In the genomic region with DNA sequence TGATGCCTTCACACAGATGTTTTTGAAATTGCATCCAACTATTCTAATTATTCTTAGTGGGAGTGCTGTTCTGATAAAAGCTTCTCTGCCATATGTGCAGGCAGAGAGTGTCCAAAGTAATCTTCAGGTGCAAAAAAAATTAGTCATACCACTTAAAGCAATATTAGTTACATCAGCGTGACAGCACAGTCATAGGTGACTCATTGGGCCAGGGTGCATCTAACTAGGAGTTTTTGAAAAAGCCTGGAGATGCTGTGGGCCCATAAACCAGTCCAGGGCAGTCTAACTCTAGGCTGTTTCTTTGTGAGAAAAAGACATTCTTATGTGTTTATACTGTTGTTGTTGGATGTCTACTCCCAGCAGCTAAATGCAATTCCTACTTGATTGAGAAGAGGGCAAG, we compare ENCODE assay signal across 12 cellular contexts. TPM values are rescaled to one million over a fixed set of nuclear protein-coding genes. Genes with fewer than 3 reads are reported as not detected.
DNase-seq lines count a peak whose midpoint lies in the region; ATAC-seq and TF ChIP-seq lines count a peak whose summit lies in the region.
"Had no signal": no experiment of that assay in that cellular context is flagged by ENCODE, and none has a peak within 500 bp of the region (broad histone marks: within the 10 kb centered on the region; RNA-seq: fewer than 3 reads in every experiment).

No MANE protein-coding gene starts in this region.

- TF ChIP-seq EP300 in gastroesophageal sphincter (IDR thresholded peaks at IDR 0.05): no peak

- no peaks in the 10 kb centered on the region for H3K27me3 Mint-ChIP-seq in stimulated activated naive B cell treated with anti-CD40 and anti-IgM and Interleukin-4, amounts not matched to agents 10 μg/mL and 1 μg/mL and 100 μg/mL, for 72 hours

- no peak for TF ChIP-seq CTCF in HFF-Myc (IDR thresholded peaks at IDR 0.05; ENCODE audit: low read depth, low read length, missing control alignments)
- TF ChIP-seq CTCF in gastroesophageal sphincter (IDR thresholded peaks at IDR 0.05): no peak

- peak; percentile 9 for DNase-seq in HFF-Myc (ENCODE audit: extremely low read depth, low read depth)
- DNase-seq in T1000 (lab: John Stamatoyannopoulos, UW): peak; percentile 67
- peak; percentile 44 for DNase-seq in stromal cell of bone marrow (ENCODE audit: low read depth)
- no peak for DNase-seq in stimulated activated naive B cell treated with anti-CD40 and anti-IgM and Interleukin-4, amounts not matched to agents 10 μg/mL and 1 μg/mL and 100 μg/mL, for 72 hours
- DNase-seq in COLO668 (lab: John Stamatoyannopoulos, UW; ENCODE audit: unreplicated experiment): no peak
- no peak for DNase-seq in NCI-H1105 treated with DMSO at 0.1 percent for 48 hours (lab: John Stamatoyannopoulos, UW)
- DNase-seq: activated T-cell treated with anti-CD3 and anti-CD28 coated beads, Interleukin-2, amount 50 U/mL, for 4 hours; esophagus squamous epithelium; lower lobe of right lung; right lobe of liver; WERI-Rb-1 had no signal

- no peaks in the 10 kb centered on the region for H3K9me3 ChIP-seq in gastroesophageal sphincter
- H3K9me3 ChIP-seq: esophagus squamous epithelium, lower lobe of right lung, right lobe of liver had no signal

- WGBS in gastroesophageal sphincter (ENCODE audit: low coverage in 1 of 2), 2 donors: 38 to 63% methylated on average over 1 of the region's 1 CpG

- H3K36me3 Mint-ChIP-seq in stimulated activated naive B cell treated with anti-CD40 and anti-IgM and Interleukin-4, amounts not matched to agents 10 μg/mL and 1 μg/mL and 100 μg/mL, for 72 hours: no peaks in the 10 kb centered on the region

- no peaks in the 10 kb centered on the region for H3K36me3 ChIP-seq in gastroesophageal sphincter
- H3K36me3 ChIP-seq: esophagus squamous epithelium, lower lobe of right lung, right lobe of liver, WERI-Rb-1 had no signal

- no peak for TF ChIP-seq POLR2A in gastroesophageal sphincter (IDR thresholded peaks at IDR 0.05)

- H3K9me3 Mint-ChIP-seq in stimulated activated naive B cell treated with anti-CD40 and anti-IgM and Interleukin-4, amounts not matched to agents 10 μg/mL and 1 μg/mL and 100 μg/mL, for 72 hours: peaks cover 0 to 2% of the 10 kb centered on the region in 2 donors

- no peaks in the 10 kb centered on the region for H3K4me1 Mint-ChIP-seq in stimulated activated naive B cell treated with anti-CD40 and anti-IgM and Interleukin-4, amounts not matched to agents 10 μg/mL and 1 μg/mL and 100 μg/mL, for 72 hours

- peak; percentile 41 for ATAC-seq in gastroesophageal sphincter
- no peak for ATAC-seq in stimulated activated naive B cell treated with anti-CD40 and anti-IgM and Interleukin-4, amounts not matched to agents 10 μg/mL and 1 μg/mL and 100 μg/mL, for 72 hours (replicated peaks)
- ATAC-seq: activated T-cell treated with anti-CD3 and anti-CD28 coated beads, Interleukin-2, amount 50 U/mL, for 4 hours; lower lobe of right lung had no signal

- peaks cover 0 to 2% (median 0%) of the 10 kb centered on the region in 3 donors for H3K4me1 ChIP-seq in gastroesophageal sphincter
- H3K4me1 ChIP-seq: esophagus squamous epithelium, lower lobe of right lung, right lobe of liver had no signal

- H3K4me3 Mint-ChIP-seq in stimulated activated naive B cell treated with anti-CD40 and anti-IgM and Interleukin-4, amounts not matched to agents 10 μg/mL and 1 μg/mL and 100 μg/mL, for 72 hours: no peak overlapping the region
- H3K4me3 Mint-ChIP-seq: activated T-cell treated with anti-CD3 and anti-CD28 coated beads, Interleukin-2, amount 50 U/mL, for 4 hours had no signal

- no peak overlapping the region for H3K27ac Mint-ChIP-seq in stimulated activated naive B cell treated with anti-CD40 and anti-IgM and Interleukin-4, amounts not matched to agents 10 μg/mL and 1 μg/mL and 100 μg/mL, for 72 hours

- no peak overlapping the region for H3K27ac ChIP-seq in gastroesophageal sphincter
- H3K27ac ChIP-seq: esophagus squamous epithelium, lower lobe of right lung, right lobe of liver, WERI-Rb-1 had no signal

- H3K27me3 ChIP-seq in gastroesophageal sphincter: no peaks in the 10 kb centered on the region
- H3K27me3 ChIP-seq: esophagus squamous epithelium, right lobe of liver had no signal

- H3K4me3 ChIP-seq in HFF-Myc (replicated peaks; ENCODE audit: low read depth, low read length): no peak overlapping the region
- H3K4me3 ChIP-seq in gastroesophageal sphincter: no peak overlapping the region
- H3K4me3 ChIP-seq: esophagus squamous epithelium, lower lobe of right lung, right lobe of liver had no signal

RNA-seq across cellular contexts. Expression of a gene that starts 33.0 kb away (rescaled TPM):
- total RNA-seq in gastroesophageal sphincter: 1 to 10 TPM; 1.7 to 9.2 (median 3.5) TPM

Comparison
In these comparisons a context has a peak if more than half of its experiments do, and no peak if none do; other contexts are left out.
1. DNase-seq: peak in HFF-Myc (single experiment), T1000 (single experiment) and stromal cell of bone marrow (single experiment); none in stimulated activated naive B cell treated with anti-CD40 and anti-IgM and Interleukin-4, amounts not matched to agents 10 μg/mL and 1 μg/mL and 100 μg/mL, for 72 hours (single experiment), COLO668 (single experiment) and NCI-H1105 treated with DMSO at 0.1 percent for 48 hours (single experiment).